ENCODE assay signal across 15 cellular contexts in the genomic region with DNA sequence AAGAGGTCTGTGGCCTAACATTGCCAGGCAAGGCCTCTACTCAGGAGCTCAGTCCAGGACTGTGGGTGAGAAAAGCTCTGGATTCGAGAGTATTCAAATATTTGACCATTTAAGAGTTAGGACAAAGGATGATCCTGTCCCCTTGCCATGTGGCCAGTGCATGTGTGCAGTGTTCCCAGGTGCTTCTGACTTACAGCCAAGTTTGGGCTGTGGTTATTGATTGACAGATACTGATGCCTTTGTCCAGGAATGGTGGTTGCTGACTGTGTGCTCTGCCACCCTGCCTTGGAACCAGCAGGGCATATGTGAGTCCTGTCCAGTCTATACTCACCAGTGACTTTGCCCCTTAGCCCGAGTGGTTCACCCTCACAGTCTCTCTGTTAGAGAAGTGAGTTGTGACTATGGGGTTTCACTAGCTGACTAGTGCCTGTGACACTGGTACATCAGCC. TPM values are rescaled to one million over a fixed set of nuclear protein-coding genes. Genes with fewer than 3 reads are reported as not detected.
DNase-seq lines count a peak whose midpoint lies in the region; ATAC-seq, FAIRE-seq and TF ChIP-seq lines count a peak whose summit lies in the region.
"Had no signal": no experiment of that assay in that cellular context is flagged by ENCODE, and none has a peak within 500 bp of the region (broad histone marks: within the 10 kb centered on the region; RNA-seq: fewer than 3 reads in every experiment).

No MANE protein-coding gene starts in this region.

- 58% methylated on average over 2 of the region's 2 CpGs for WGBS in A549 (ENCODE audit: missing lambda C conversion rate)
- WGBS in esophagus squamous epithelium, 2 donors: 60 to 68% methylated on average over 1 to 2 of the region's 2 CpGs

- no peaks in the 10 kb centered on the region for H3K27me3 ChIP-seq in esophagus squamous epithelium
- H3K27me3 ChIP-seq: BLaER1, SJSA1 had no signal

- H3K36me3 ChIP-seq in esophagus squamous epithelium: peaks cover 0 to 36% (median 0%) of the 10 kb centered on the region in 3 donors

- no peak for TF ChIP-seq RAD21 in A549 (conservative IDR thresholded peaks at IDR 0.05 in 1 of 2, IDR thresholded peaks at IDR 0.05 in 1 of 2)

- no peak overlapping the region for H3K4me3 Mint-ChIP-seq in natural killer cell treated with Interleukin-12 subunit alpha and Interleukin-12 subunit beta and Interleukin-15 and Interleukin-18, amount 100 ng/mL, for 72 hours
- H3K4me3 Mint-ChIP-seq: activated naive CD4-positive, alpha-beta T cell treated with anti-CD3 and anti-CD28 coated beads, Interleukin-2, amount 10 ng/mL, durations not matched to agents 7 days and 5 days; stimulated activated memory B cell treated with anti-CD40 and anti-IgM and Interleukin-4, amounts not matched to agents 10 μg/mL and 1 μg/mL and 100 μg/mL, for 72 hours had no signal

- TF ChIP-seq POLR2A in A549 (IDR thresholded peaks at IDR 0.05; ENCODE audit: low read length) (no peak), esophagus squamous epithelium (IDR thresholded peaks at IDR 0.05) (no peak), GM18505 (IDR thresholded peaks at IDR 0.05; ENCODE audit: borderline replicate concordance, extremely low read depth, insufficient read depth, insufficient read length) (no peak)

- H3K36me3 Mint-ChIP-seq in natural killer cell treated with Interleukin-12 subunit alpha and Interleukin-12 subunit beta and Interleukin-15 and Interleukin-18, amount 100 ng/mL, for 72 hours: no peaks in the 10 kb centered on the region

- DNase-seq in A549 (ENCODE audit: low read depth in 1 of 2, low spot score in 1 of 2) (no peak), HuH-7.5 (ENCODE audit: low spot score) (peak; percentile 51), esophagus squamous epithelium (lab: John Stamatoyannopoulos, UW) (no peak), pons (ENCODE audit: low spot score) (no peak)
- DNase-seq in natural killer cell treated with Interleukin-12 subunit alpha and Interleukin-12 subunit beta and Interleukin-15 and Interleukin-18, amount 100 ng/mL, for 72 hours (ENCODE audit: low spot score): no peak
- DNase-seq: activated CD4-positive, alpha-beta T cell treated with anti-CD3 and anti-CD28 coated beads for 1 hour; activated naive CD4-positive, alpha-beta T cell treated with anti-CD3 and anti-CD28 coated beads, Interleukin-2, amount 10 ng/mL, durations not matched to agents 7 days and 5 days; NCI-H524 treated with DMSO at 0.1 percent for 48 hours had no signal

- H3K9me3 ChIP-seq in A549: no peaks in the 10 kb centered on the region
- no peaks in the 10 kb centered on the region for H3K9me3 ChIP-seq in esophagus squamous epithelium
- H3K9me3 ChIP-seq: BLaER1, HAP-1, SJSA1 had no signal

- TF ChIP-seq EP300 in A549 (IDR thresholded peaks at IDR 0.05): no peak

- H3K27ac ChIP-seq in A549 (0 out of 6 replicates have a peak overlapping the region, but pooled peaks of 1 of the 2 experiments have one; percentile 3), esophagus squamous epithelium (peak overlapping the region in 3 of 4 donors; percentile 13 to 54 (median 31))
- H3K27ac ChIP-seq: BLaER1, SJSA1 had no signal

- H3K4me3 ChIP-seq in A549 (no peak overlapping the region), esophagus squamous epithelium (no peak overlapping the region)
- H3K4me3 ChIP-seq: BLaER1, HAP-1, SJSA1 had no signal

- H3K27ac Mint-ChIP-seq in natural killer cell treated with Interleukin-12 subunit alpha and Interleukin-12 subunit beta and Interleukin-15 and Interleukin-18, amount 100 ng/mL, for 72 hours: peak overlapping the region; percentile 31 to 81
- H3K27ac Mint-ChIP-seq: activated naive CD4-positive, alpha-beta T cell treated with anti-CD3 and anti-CD28 coated beads, Interleukin-2, amount 10 ng/mL, durations not matched to agents 7 days and 5 days; stimulated activated memory B cell treated with anti-CD40 and anti-IgM and Interleukin-4, amounts not matched to agents 10 μg/mL and 1 μg/mL and 100 μg/mL, for 72 hours had no signal

- no peak overlapping the region for H3K4me2 ChIP-seq in A549
- H3K4me2 ChIP-seq: BLaER1 had no signal

- peaks cover 31 to 37% of the 10 kb centered on the region in 2 donors for H3K4me1 Mint-ChIP-seq in natural killer cell treated with Interleukin-12 subunit alpha and Interleukin-12 subunit beta and Interleukin-15 and Interleukin-18, amount 100 ng/mL, for 72 hours (ENCODE audit: low read depth in 2 of 2)

- H3K4me1 ChIP-seq in A549 (peaks cover 6% of the 10 kb centered on the region; the same call in 2 of the 3 replicates), esophagus squamous epithelium (peaks cover 5 to 55% (median 15%) of the 10 kb centered on the region in 3 donors)
- H3K4me1 ChIP-seq: BLaER1, SJSA1 had no signal

- no peaks in the 10 kb centered on the region for H3K9me3 Mint-ChIP-seq in natural killer cell treated with Interleukin-12 subunit alpha and Interleukin-12 subunit beta and Interleukin-15 and Interleukin-18, amount 100 ng/mL, for 72 hours
- H3K9me3 Mint-ChIP-seq: activated naive CD4-positive, alpha-beta T cell treated with anti-CD3 and anti-CD28 coated beads, Interleukin-2, amount 10 ng/mL, durations not matched to agents 7 days and 5 days; stimulated activated memory B cell treated with anti-CD40 and anti-IgM and Interleukin-4, amounts not matched to agents 10 μg/mL and 1 μg/mL and 100 μg/mL, for 72 hours had no signal

- POLR2A ChIA-PET in A549 (lab: Yijun Ruan, JAX): no interaction called here

- TF ChIP-seq CTCF in A549 (IDR thresholded peaks at IDR 0.05): no peak
- TF ChIP-seq CTCF in esophagus squamous epithelium (IDR thresholded peaks at IDR 0.05): no peak

- FAIRE-seq in A549 (lab: Jason Lieb, UNC): no peak

- intact Hi-C loops in esophagus squamous epithelium (cut with DNase I): no loop called here

- ATAC-seq in A549: peak; percentile 19 to 45; a peak in 4 of 6 replicates
- ATAC-seq in natural killer cell treated with Interleukin-12 subunit alpha and Interleukin-12 subunit beta and Interleukin-15 and Interleukin-18, amount 100 ng/mL, for 72 hours: peak in 1 of 2 donors; percentile 27
- ATAC-seq in GM19397 (IDR thresholded peaks at IDR 0.05; ENCODE audit: unreplicated experiment): no peak
- ATAC-seq in HG03135 (IDR thresholded peaks at IDR 0.05; ENCODE audit: unreplicated experiment): no peak
- no peak for ATAC-seq in GM18505 (IDR thresholded peaks at IDR 0.05; ENCODE audit: unreplicated experiment)
- ATAC-seq: stimulated activated memory B cell treated with anti-CD40 and anti-IgM and Interleukin-4, amounts not matched to agents 10 μg/mL and 1 μg/mL and 100 μg/mL, for 72 hours had no signal

- CTCF ChIA-PET in A549 (lab: Yijun Ruan, JAX): interaction anchor here (0.7 to 1.7 kb wide), 4 partner anchors 14 to 61 kb away, joined by 3 to 6 read pairs (median 3); no protein-coding TSS in a partner anchor

- no peaks in the 10 kb centered on the region for H3K27me3 Mint-ChIP-seq in natural killer cell treated with Interleukin-12 subunit alpha and Interleukin-12 subunit beta and Interleukin-15 and Interleukin-18, amount 100 ng/mL, for 72 hours
- H3K27me3 Mint-ChIP-seq: activated naive CD4-positive, alpha-beta T cell treated with anti-CD3 and anti-CD28 coated beads, Interleukin-2, amount 10 ng/mL, durations not matched to agents 7 days and 5 days; stimulated activated memory B cell treated with anti-CD40 and anti-IgM and Interleukin-4, amounts not matched to agents 10 μg/mL and 1 μg/mL and 100 μg/mL, for 72 hours had no signal

TF ChIP-seq in A549, 52 proteins besides CTCF, POLR2A, EP300 and RAD21 (continues in another document):
- TF ChIP-seq, protein P1, sequence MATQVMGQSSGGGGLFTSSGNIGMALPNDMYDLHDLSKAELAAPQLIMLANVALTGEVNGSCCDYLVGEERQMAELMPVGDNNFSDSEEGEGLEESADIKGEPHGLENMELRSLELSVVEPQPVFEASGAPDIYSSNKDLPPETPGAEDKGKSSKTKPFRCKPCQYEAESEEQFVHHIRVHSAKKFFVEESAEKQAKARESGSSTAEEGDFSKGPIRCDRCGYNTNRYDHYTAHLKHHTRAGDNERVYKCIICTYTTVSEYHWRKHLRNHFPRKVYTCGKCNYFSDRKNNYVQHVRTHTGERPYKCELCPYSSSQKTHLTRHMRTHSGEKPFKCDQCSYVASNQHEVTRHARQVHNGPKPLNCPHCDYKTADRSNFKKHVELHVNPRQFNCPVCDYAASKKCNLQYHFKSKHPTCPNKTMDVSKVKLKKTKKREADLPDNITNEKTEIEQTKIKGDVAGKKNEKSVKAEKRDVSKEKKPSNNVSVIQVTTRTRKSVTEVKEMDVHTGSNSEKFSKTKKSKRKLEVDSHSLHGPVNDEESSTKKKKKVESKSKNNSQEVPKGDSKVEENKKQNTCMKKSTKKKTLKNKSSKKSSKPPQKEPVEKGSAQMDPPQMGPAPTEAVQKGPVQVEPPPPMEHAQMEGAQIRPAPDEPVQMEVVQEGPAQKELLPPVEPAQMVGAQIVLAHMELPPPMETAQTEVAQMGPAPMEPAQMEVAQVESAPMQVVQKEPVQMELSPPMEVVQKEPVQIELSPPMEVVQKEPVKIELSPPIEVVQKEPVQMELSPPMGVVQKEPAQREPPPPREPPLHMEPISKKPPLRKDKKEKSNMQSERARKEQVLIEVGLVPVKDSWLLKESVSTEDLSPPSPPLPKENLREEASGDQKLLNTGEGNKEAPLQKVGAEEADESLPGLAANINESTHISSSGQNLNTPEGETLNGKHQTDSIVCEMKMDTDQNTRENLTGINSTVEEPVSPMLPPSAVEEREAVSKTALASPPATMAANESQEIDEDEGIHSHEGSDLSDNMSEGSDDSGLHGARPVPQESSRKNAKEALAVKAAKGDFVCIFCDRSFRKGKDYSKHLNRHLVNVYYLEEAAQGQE (IDR thresholded peaks at IDR 0.05): no peak
- TF ChIP-seq RCOR1 (IDR thresholded peaks at IDR 0.05; ENCODE audit: low read depth, low read length): no peak

RNA-seq across cellular contexts. Expression of a gene that starts 51.9 kb away (rescaled TPM):
- polyA plus RNA-seq in A549 (2011; rRNA removed): 19.4 and 20.0 TPM in 2 replicates
- 10.9 and 13.3 TPM in 2 replicates for polyA plus RNA-seq in A549 (2012; cell fraction: cytosol; rRNA removed)
- 15.7 and 23.1 TPM in 2 replicates for polyA plus RNA-seq in A549 (2012; cell fraction: nucleus; rRNA removed)
- polyA plus RNA-seq in A549 (2017; fragmentation: RNase III; extraction: RNeasy Plus Mini Kit Qiagen cat#74134 plus additional on column Dnase treatment): 9.0 to 9.6 TPM (median 9.1 TPM) in 3 replicates
- polyA minus RNA-seq in A549 (2011; rRNA and poly(A)+ RNA removed): 21.1 and 21.2 TPM in 2 replicates
- 10 to 100 TPM in 1 of 4 donors, 1 to 10 TPM in 3; 8.5 to 13.7 (median 9.2) TPM for total RNA-seq in esophagus squamous epithelium
- 10 to 100 TPM in 1 of 2 donors, 1 to 10 TPM in 1; 9.6 to 13.3 TPM for total RNA-seq in natural killer cell treated with Interleukin-12 subunit alpha and Interleukin-12 subunit beta and Interleukin-15 and Interleukin-18, amount 100 ng/mL, for 72 hours

RNA-seq across cellular contexts. Expression of a gene that starts 58.8 kb away (rescaled TPM):
- polyA plus RNA-seq in A549 (2011; rRNA removed) (443 and 565 TPM in 2 replicates), A549 (2017; fragmentation: RNase III; extraction: RNeasy Plus Mini Kit Qiagen cat#74134 plus additional on column Dnase treatment) (548 to 579 TPM (median 555 TPM) in 3 replicates)
- polyA plus RNA-seq in A549 (2012; cell fraction: cytosol; rRNA removed): 630 and 674 TPM in 2 replicates
- 958 and 1,031 TPM in 2 replicates for polyA plus RNA-seq in A549 (2012; cell fraction: nucleus; rRNA removed)
- polyA minus RNA-seq in A549 (2011; rRNA and poly(A)+ RNA removed): 992 and 1,185 TPM in 2 replicates
- total RNA-seq in esophagus squamous epithelium: 100 to 1,000 TPM in 3 of 4 donors, 10 to 100 TPM in 1; 99.9 to 336 (median 265) TPM
- 100 to 1,000 TPM; 394 to 516 TPM for total RNA-seq in natural killer cell treated with Interleukin-12 subunit alpha and Interleukin-12 subunit beta and Interleukin-15 and Interleukin-18, amount 100 ng/mL, for 72 hours

Comparison
In these comparisons a context has a peak if more than half of its experiments do, and no peak if none do; other contexts are left out.
1. ATAC-seq: peak in A549 (2 of 2); none in GM19397 (single experiment), HG03135 (single experiment) and GM18505 (single experiment).